ENCODE assay signal across 8 cellular contexts in the genomic region with DNA sequence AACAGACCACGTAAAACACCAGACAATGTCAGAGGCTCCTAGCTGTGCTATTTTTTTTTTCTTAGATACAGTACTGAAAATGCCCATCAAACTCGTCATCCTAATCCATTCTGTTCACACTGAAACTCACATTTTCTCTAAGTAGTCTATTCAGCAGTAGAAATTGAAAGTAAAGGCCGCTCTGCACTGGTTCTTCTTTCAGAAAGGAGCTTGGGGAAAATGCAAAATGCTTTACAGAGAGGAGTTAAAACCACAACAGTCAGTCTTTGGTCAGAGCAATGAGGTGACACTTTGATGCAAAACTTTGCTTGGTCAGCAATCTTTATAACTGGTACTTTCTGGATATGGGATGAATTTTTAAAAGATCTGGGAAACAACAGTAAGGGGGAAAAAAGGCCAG. TPM values are rescaled to one million over a fixed set of nuclear protein-coding genes. Genes with fewer than 3 reads are reported as not detected.
A peak's percentile ranks its signal among the peaks of the same experiment; 100 is the strongest.
DNase-seq lines count a peak whose midpoint lies in the region; ATAC-seq and TF ChIP-seq lines count a peak whose summit lies in the region.

No MANE protein-coding gene starts in this region.

- H4K5ac ChIP-seq in IMR-90 (ENCODE audit: low read depth, low read length): no peak overlapping the region

- no peaks in the 10 kb centered on the region for H4K20me1 ChIP-seq in IMR-90 (ENCODE audit: insufficient read depth, low read length)
- H4K20me1 ChIP-seq in osteoblast (ENCODE audit: insufficient read depth, low read length): no peaks in the 10 kb centered on the region

- H3K36me3 Mint-ChIP-seq in activated CD8-positive, alpha-beta memory T cell treated with anti-CD3 and anti-CD28 coated beads, Interleukin-2, amount 10 ng/mL, durations not matched to agents 7 days and 5 days: peaks cover 54% of the 10 kb centered on the region

- intact Hi-C loops in IMR-90 (cut with micrococcal nuclease): no loop called here

- no peak overlapping the region for H3K56ac ChIP-seq in IMR-90 (ENCODE audit: extremely low read depth, insufficient read depth, low read length)

- H3K27me3 ChIP-seq in IMR-90 (ENCODE audit: control insufficient read depth, insufficient read depth, low read length) (no peaks in the 10 kb centered on the region), osteoblast (ENCODE audit: insufficient read depth, low read length) (no peaks in the 10 kb centered on the region)

- no CpG with 5 or more reads among the region's 3 CpGs for WGBS in IMR-90 (ENCODE audit: extremely low coverage in 2 of 2, insufficient read length in 1 of 2), 2 experiments

- H3K4ac ChIP-seq in IMR-90 (ENCODE audit: low read depth, low read length): no peak overlapping the region

- dilution Hi-C loops in IMR-90 (cut with HindIII; ENCODE audit: low sequenced_read_pairs, unreplicated experiment): no loop called here

- no peak for TF ChIP-seq RAD21 in IMR-90 (IDR thresholded peaks at IDR 0.05; ENCODE audit: low read length)

- H3K27ac ChIP-seq in IMR-90 (ENCODE audit: insufficient read depth, low read length): no peak overlapping the region
- no peak overlapping the region for H3K27ac ChIP-seq in osteoblast (ENCODE audit: low read depth, low read length)

- H2AFZ ChIP-seq in IMR-90 (replicated peaks; ENCODE audit: low read length, poor library complexity) (no peak overlapping the region), osteoblast (ENCODE audit: low read length) (no peak overlapping the region)

- no peak overlapping the region for H2AK9ac ChIP-seq in IMR-90 (replicated peaks; ENCODE audit: low read depth, low read length, poor library complexity)

- TF ChIP-seq POLR2A in IMR-90 (IDR thresholded peaks at IDR 0.05; ENCODE audit: low read depth, low read length): no peak

- peak; percentile 91 for ATAC-seq in activated CD8-positive, alpha-beta memory T cell treated with anti-CD3 and anti-CD28 coated beads, Interleukin-2, amount 10 ng/mL, durations not matched to agents 7 days and 5 days
- peak; percentile 93 for ATAC-seq in HG02571 (IDR thresholded peaks at IDR 0.05; ENCODE audit: unreplicated experiment)
- ATAC-seq in IMR-90 (ENCODE audit: low read depth): no peak

- no peaks in the 10 kb centered on the region for H3K9me3 Mint-ChIP-seq in activated CD8-positive, alpha-beta memory T cell treated with anti-CD3 and anti-CD28 coated beads, Interleukin-2, amount 10 ng/mL, durations not matched to agents 7 days and 5 days (ENCODE audit: low read depth)

- H3K9me3 ChIP-seq in IMR-90 (ENCODE audit: control insufficient read depth, insufficient read depth, low read length) (no peaks in the 10 kb centered on the region), osteoblast (ENCODE audit: low read depth, low read length) (no peaks in the 10 kb centered on the region)

- POLR2A ChIA-PET in IMR-90 (lab: Charles Lee; ENCODE audit: unreplicated experiment): no interaction called here

- no peaks in the 10 kb centered on the region for H3K79me2 ChIP-seq in osteoblast (ENCODE audit: insufficient read depth, low read length)

- H4K8ac ChIP-seq in IMR-90 (ENCODE audit: low read depth in 2 of 2, low read length in 2 of 2): no peak overlapping the region

- peak overlapping the region; percentile 48 for H3K4me3 Mint-ChIP-seq in activated CD8-positive, alpha-beta memory T cell treated with anti-CD3 and anti-CD28 coated beads, Interleukin-2, amount 10 ng/mL, durations not matched to agents 7 days and 5 days

- H2BK5ac ChIP-seq in IMR-90 (ENCODE audit: low read depth, low read length, poor library complexity, severe bottlenecking): no peak overlapping the region

- peaks cover 33% of the 10 kb centered on the region for H3K4me1 Mint-ChIP-seq in activated CD8-positive, alpha-beta memory T cell treated with anti-CD3 and anti-CD28 coated beads, Interleukin-2, amount 10 ng/mL, durations not matched to agents 7 days and 5 days

- H3K4me1 ChIP-seq in IMR-90 (ENCODE audit: control insufficient read depth, insufficient read depth, low read length): no peaks in the 10 kb centered on the region
- H3K4me1 ChIP-seq in osteoblast (ENCODE audit: insufficient read depth, low read length): peaks cover 6% of the 10 kb centered on the region

- no peak overlapping the region for H2BK120ac ChIP-seq in IMR-90 (ENCODE audit: low read depth, low read length)

- peak; percentile 56 for DNase-seq in activated CD8-positive, alpha-beta memory T cell treated with anti-CD3 and anti-CD28 coated beads, Interleukin-2, amount 10 ng/mL, durations not matched to agents 7 days and 5 days
- DNase-seq in activated CD8-positive, alpha-beta memory T cell treated with anti-CD3 and anti-CD28 coated beads, Interleukin-2, amount 50 U/mL, for 4 hours: no peak
- DNase-seq in IMR-90 (no peak), osteoblast (ENCODE audit: insufficient read length, low spot score, missing footprints) (no peak), DMS114 treated with DMSO at 0.1 percent for 48 hours (lab: John Stamatoyannopoulos, UW; ENCODE audit: unreplicated experiment) (no peak), MV-4-11 (lab: John Stamatoyannopoulos, UW) (no peak)
- DNase-seq in NK-92 treated with Interleukin-12 subunit alpha and Interleukin-12 subunit beta, amount 100 ng/mL, for 24 hours (lab: John Stamatoyannopoulos, UW): no peak

- no peak for TF ChIP-seq CTCF in IMR-90 (conservative IDR thresholded peaks at IDR 0.05; ENCODE audit: low read depth, low read length)
- TF ChIP-seq CTCF in osteoblast (IDR thresholded peaks at IDR 0.05; ENCODE audit: extremely low read depth, low read depth, low read length): no peak

- no peak overlapping the region for H2AK5ac ChIP-seq in IMR-90 (ENCODE audit: low read depth, low read length)

- in situ Hi-C loops in IMR-90 (cut with MboI; ENCODE audit: low sequenced_read_pairs): no loop called here

- CTCF ChIA-PET in activated CD8-positive, alpha-beta memory T cell treated with anti-CD3 and anti-CD28 coated beads, Interleukin-2, amount 10 ng/mL, durations not matched to agents 7 days and 5 days (lab: Charles Lee): interaction anchor here (0.8 to 2.3 kb wide), 9 partner anchors 9 to 142 kb away, joined by 3 to 8 read pairs (median 3); partner anchors contain the start of gene SUSD1
- CTCF ChIA-PET in IMR-90 (lab: Yijun Ruan, JAX): no interaction called here

- H3K18ac ChIP-seq in IMR-90 (ENCODE audit: low read depth, low read length): no peak overlapping the region

- BruUV-seq in IMR-90 (replicated peaks; lab: Mats Ljungman, UMichigan): no TSS peak

- no peak overlapping the region for H4K91ac ChIP-seq in IMR-90 (ENCODE audit: insufficient read depth, low read depth, low read length)

- H3K36me3 ChIP-seq in IMR-90 (ENCODE audit: control insufficient read depth, insufficient read depth, low read length) (peaks cover 19% of the 10 kb centered on the region; the same call in 1 of the 2 replicates), osteoblast (ENCODE audit: insufficient read depth, low read length) (peaks cover 33% of the 10 kb centered on the region)

- peaks cover 3 to 17% of the 10 kb centered on the region in 2 experiments; a peak in 2 of 4 replicates for H3K79me1 ChIP-seq in IMR-90 (ENCODE audit: low read depth in 1 of 2, low read length in 2 of 2)

- no peak overlapping the region for H3K9ac ChIP-seq in IMR-90 (ENCODE audit: low read depth, low read length)

- H3K23ac ChIP-seq in IMR-90 (ENCODE audit: low read depth, low read length): no peak overlapping the region

- no peak overlapping the region for H2BK20ac ChIP-seq in IMR-90 (ENCODE audit: low read depth, low read length)

- no peaks in the 10 kb centered on the region for H3K27me3 Mint-ChIP-seq in activated CD8-positive, alpha-beta memory T cell treated with anti-CD3 and anti-CD28 coated beads, Interleukin-2, amount 10 ng/mL, durations not matched to agents 7 days and 5 days

- no peak overlapping the region for H2BK15ac ChIP-seq in IMR-90 (ENCODE audit: low read depth, low read length)

- H3K4me2 ChIP-seq in IMR-90 (ENCODE audit: low read depth, low read length) (no peak overlapping the region), osteoblast (ENCODE audit: insufficient read depth, low read length) (peak overlapping the region; percentile 43)

- H3K4me3 ChIP-seq in IMR-90 (ENCODE audit: insufficient read depth, low read depth, low read length): no peak overlapping the region
- no peak overlapping the region for H3K4me3 ChIP-seq in osteoblast (ENCODE audit: insufficient read depth, low read length)

- H3K27ac Mint-ChIP-seq in activated CD8-positive, alpha-beta memory T cell treated with anti-CD3 and anti-CD28 coated beads, Interleukin-2, amount 10 ng/mL, durations not matched to agents 7 days and 5 days: peak overlapping the region; percentile 75

- H3K14ac ChIP-seq in IMR-90 (replicated peaks; ENCODE audit: low read depth, low read length): no peak overlapping the region

- H3K9me1 ChIP-seq in IMR-90 (ENCODE audit: insufficient read depth, low read length): no peaks in the 10 kb centered on the region

TF ChIP-seq in IMR-90, 13 proteins besides CTCF, POLR2A, EP300 and RAD21:
- TF ChIP-seq RFX5 (IDR thresholded peaks at IDR 0.05; ENCODE audit: low read depth, low read length) (no peak), MAFK (IDR thresholded peaks at IDR 0.05; ENCODE audit: low read depth, low read length) (peak; percentile 93)
TF ChIP-seq in IMR-90: peak in this region for 1.

RNA-seq across cellular contexts. Expression of gene SUSD1, which starts 43.8 kb away (rescaled TPM):
- total RNA-seq in activated CD8-positive, alpha-beta memory T cell treated with anti-CD3 and anti-CD28 coated beads, Interleukin-2, amount 10 ng/mL, durations not matched to agents 7 days and 5 days: 10 to 100 TPM; 18.5 to 21.2 TPM
- 4.2 and 4.7 TPM in 2 replicates for total RNA-seq in IMR-90 (2012; rRNA removed)
- polyA plus RNA-seq in IMR-90 (2012; rRNA removed): 4.0 and 4.2 TPM in 2 replicates
- 3.4 and 3.8 TPM in 2 replicates for polyA plus RNA-seq in IMR-90 (2012; cell fraction: cytosol; rRNA removed)
- polyA plus RNA-seq in IMR-90 (2012; cell fraction: nucleus; rRNA removed; ENCODE audit: low replicate concordance): 2.1 and 3.4 TPM in 2 replicates
- total RNA-seq in osteoblast: 13.3 and 14.5 TPM in 2 replicates
